36 cellular contexts compared by ENCODE assay signal in the genomic region with DNA sequence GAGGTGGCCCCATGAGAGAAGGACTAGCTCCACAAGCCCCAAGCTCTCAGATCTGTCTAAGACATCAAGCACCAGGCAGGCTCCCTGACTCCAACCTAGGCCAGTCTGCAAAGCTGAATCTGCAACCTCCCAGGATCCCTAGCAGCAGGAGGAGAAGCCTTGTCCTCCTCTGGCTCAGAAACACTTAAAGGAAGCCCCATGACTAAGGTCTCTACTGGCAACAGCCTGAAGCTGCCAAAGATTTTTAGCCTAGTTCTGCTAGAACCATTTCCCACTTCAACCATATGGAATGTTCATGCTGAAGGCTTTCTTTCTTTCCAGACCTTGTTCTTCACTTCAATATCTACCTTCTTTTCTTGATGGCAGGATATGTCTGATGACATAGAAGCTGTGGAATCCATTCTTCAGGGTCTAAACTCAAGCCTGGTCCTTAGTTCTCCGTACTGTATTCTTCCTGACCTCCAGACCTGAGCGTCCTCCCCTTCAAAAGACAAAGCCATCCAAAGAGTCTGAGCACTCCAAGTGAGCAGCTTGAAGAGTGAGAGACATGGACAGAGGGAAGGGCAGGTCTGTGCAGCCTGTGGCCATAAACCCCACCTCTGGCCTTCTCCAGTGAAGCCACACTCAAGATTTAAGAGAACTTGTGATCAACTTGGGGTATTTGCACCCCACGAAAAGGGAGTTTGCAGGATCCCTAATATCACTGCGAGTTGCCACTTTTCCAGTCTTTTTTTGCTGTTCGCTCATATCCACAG. TPM values are rescaled to one million over a fixed set of nuclear protein-coding genes. Genes with fewer than 3 reads are reported as not detected.
"Had no signal": no experiment of that assay in that cellular context is flagged by ENCODE, and none has a peak within 500 bp of the region (broad histone marks: within the 10 kb centered on the region; RNA-seq: fewer than 3 reads in every experiment).

No MANE protein-coding gene starts in this region.

- DNase-seq: activated B cell treated with CpG ODN at 0.5 μM for 24 hours; activated CD4-positive, alpha-beta T cell treated with anti-CD3 and anti-CD28 coated beads for 48 hours; activated CD4-positive, alpha-beta T cell treated with anti-CD3 and anti-CD28 coated beads, Interleukin-2, amount 50 U/mL, for 1 hour; activated CD4-positive, alpha-beta T cell treated with anti-CD3 and anti-CD28 coated beads, Interleukin-2, amount 50 U/mL, for 48 hours; activated CD8-positive, alpha-beta memory T cell treated with anti-CD3 and anti-CD28 coated beads for 24 hours; activated CD8-positive, alpha-beta T cell treated with anti-CD3 and anti-CD28 coated beads for 36 hours; activated effector memory CD4-positive, alpha-beta T cell treated with Interleukin-2 at 50 U/mL for 16 hours; activated gamma-delta T cell treated with Interleukin-2 at 50 U/mL for 16 hours; activated naive CD4-positive, alpha-beta T cell treated with anti-CD3 and anti-CD28 coated beads, Interleukin-2, amount 50 U/mL, for 16 hours; activated naive CD4-positive, alpha-beta T cell treated with Interleukin-2 at 50 U/mL for 16 hours; activated T-cell treated with anti-CD3 and anti-CD28 coated beads, Interleukin-2, amount 50 U/mL, for 4 hours; amniotic stem cell; anterior cingulate cortex; brain microvascular endothelial cell; dorsolateral prefrontal cortex; effector memory CD4-positive, alpha-beta T cell; endodermal cell; foreskin melanocyte; T-helper 1 cell; T-helper 17 cell; T1000; WERI-Rb-1 had no signal

- H3K4me3 ChIP-seq: coronary artery, dorsolateral prefrontal cortex, gastroesophageal sphincter had no signal

- H3K36me3 ChIP-seq: brain microvascular endothelial cell, gastroesophageal sphincter, WERI-Rb-1 had no signal

- H3K27me3 ChIP-seq: brain microvascular endothelial cell had no signal

- ATAC-seq: activated CD4-positive, CD25-positive, alpha-beta regulatory T cell treated with anti-CD3 and anti-CD28 coated beads, Interleukin-2, amount 50 U/mL, for 24 hours; activated CD8-positive, alpha-beta T cell treated with anti-CD3 and anti-CD28 coated beads for 36 hours; activated T-cell treated with anti-CD3 and anti-CD28 coated beads, Interleukin-2, amount 50 U/mL, for 4 hours; activated T-helper 17 cell treated with anti-CD3 and anti-CD28 coated beads, Interleukin-2, amount 50 U/mL, for 72 hours; esophagus mucosa; gastroesophageal sphincter; T-helper 17 cell had no signal

- H3K27ac ChIP-seq: brain microvascular endothelial cell, coronary artery, dorsolateral prefrontal cortex, gastroesophageal sphincter, WERI-Rb-1 had no signal

- H3K4me1 ChIP-seq: gastroesophageal sphincter had no signal

RNA-seq across cellular contexts. Expression of a gene that starts 23.1 kb away (rescaled TPM):
- total RNA-seq: activated B cell treated with CpG ODN at 0.5 μM for 24 hours; activated CD8-positive, alpha-beta T cell treated with anti-CD3 and anti-CD28 coated beads for 36 hours; activated T-cell treated with anti-CD3 and anti-CD28 coated beads, Interleukin-2, amount 50 U/mL, for 4 hours; activated T-helper 17 cell treated with anti-CD3 and anti-CD28 coated beads, Interleukin-2, amount 50 U/mL, for 72 hours; bronchial epithelial cell; cardiac septum; endodermal cell; esophagus mucosa; fibroblast of lung; fibroblast of villous mesenchyme; glomerular endothelial cell; T-helper 17 cell had no signal
- polyA plus RNA-seq: fibroblast of lung had no signal

RNA-seq across cellular contexts. Expression of a gene that starts 55.3 kb away (rescaled TPM):
- total RNA-seq: activated B cell treated with CpG ODN at 0.5 μM for 24 hours; activated CD8-positive, alpha-beta T cell treated with anti-CD3 and anti-CD28 coated beads for 36 hours; activated T-cell treated with anti-CD3 and anti-CD28 coated beads, Interleukin-2, amount 50 U/mL, for 4 hours; activated T-helper 17 cell treated with anti-CD3 and anti-CD28 coated beads, Interleukin-2, amount 50 U/mL, for 72 hours; astrocyte; bronchial epithelial cell; cardiac septum; cerebellum; dorsolateral prefrontal cortex; endodermal cell; epithelial cell of proximal tubule; esophagus mucosa; fibroblast of lung; fibroblast of villous mesenchyme; gastroesophageal sphincter; glomerular endothelial cell; T-helper 17 cell had no signal
- polyA plus RNA-seq: adipose tissue, fibroblast of lung had no signal
